ENCODE assay signal across 8 cellular contexts in genomic region chr7:774161-775109, GRCh38. TPM values are rescaled to one million over a fixed set of nuclear protein-coding genes. Genes with fewer than 3 reads are reported as not detected.
DNase-seq lines count a peak whose midpoint lies in the region; ATAC-seq and TF ChIP-seq lines count a peak whose summit lies in the region.

No MANE protein-coding gene starts in this region.

- TF ChIP-seq CTCF in HFF-Myc (IDR thresholded peaks at IDR 0.05; ENCODE audit: low read depth, low read length, missing control alignments) = peak; percentile 87
- TF ChIP-seq CTCF in WERI-Rb-1 (IDR thresholded peaks at IDR 0.05; ENCODE audit: low read depth, low read length) = peak; percentile 97
- peak; percentile 79 for TF ChIP-seq CTCF in brain microvascular endothelial cell (IDR thresholded peaks at IDR 0.05; ENCODE audit: low read depth, low read length, missing control alignments)
- peak; percentile 87 for TF ChIP-seq CTCF in left lung (IDR thresholded peaks at IDR 0.05)

- H3K4me1 ChIP-seq in left lung = peaks cover 5 to 7% of the 10 kb centered on the region in 2 donors

- peak; percentile 85 for ATAC-seq in left lung
- ATAC-seq in GM18907 (IDR thresholded peaks at IDR 0.05; ENCODE audit: unreplicated experiment) = no peak

- intact Hi-C loops in left lung (cut with DNase I) = loop anchor here in 1 of 2 donors (5.0 kb wide), 1 partner anchor 452 kb away; no protein-coding TSS in a partner anchor

- H3K27ac ChIP-seq in WERI-Rb-1 = no peak overlapping the region
- H3K27ac ChIP-seq in brain microvascular endothelial cell = no peak overlapping the region
- H3K27ac ChIP-seq in left lung = no peak overlapping the region

- H3K27me3 ChIP-seq in WERI-Rb-1 (ENCODE audit: insufficient read depth, low read depth, severe bottlenecking) (no peaks in the 10 kb centered on the region), brain microvascular endothelial cell (replicated peaks) (no peaks in the 10 kb centered on the region), left lung (no peaks in the 10 kb centered on the region)

- no peaks in the 10 kb centered on the region for H3K9me3 ChIP-seq in WERI-Rb-1 (ENCODE audit: severe bottlenecking)
- no peaks in the 10 kb centered on the region for H3K9me3 ChIP-seq in left lung

- DNase-seq in AG20443 (ENCODE audit: low spot score) (peak; percentile 90), HFF-Myc (ENCODE audit: extremely low read depth, low read depth) (no peak), WERI-Rb-1 (peak; percentile 66), brain microvascular endothelial cell (peak; percentile 5), left lung (peak in 1 of 2 donors; percentile 89), T1000 (lab: John Stamatoyannopoulos, UW) (no peak)
- DNase-seq in stimulated activated CD8-positive, alpha-beta memory T cell treated with anti-CD3 and anti-CD28 coated beads, Interleukin-12 subunit alpha, Interleukin-12 subunit beta, amount 100 ng/mL, for 1 hour (ENCODE audit: low read depth) = peak; percentile 41

- H3K4me3 ChIP-seq in HFF-Myc (replicated peaks; ENCODE audit: low read depth, low read length) = no peak overlapping the region
- no peak overlapping the region for H3K4me3 ChIP-seq in WERI-Rb-1 (ENCODE audit: low read depth, low read length)
- H3K4me3 ChIP-seq in brain microvascular endothelial cell (ENCODE audit: low read depth, low read length) = no peak overlapping the region
- H3K4me3 ChIP-seq in left lung = no peak overlapping the region

- H3K36me3 ChIP-seq in WERI-Rb-1 (peaks cover 61% of the 10 kb centered on the region), brain microvascular endothelial cell (replicated peaks) (peaks cover 11% of the 10 kb centered on the region), left lung (peaks cover 0 to 79% of the 10 kb centered on the region in 2 donors)

- in situ Hi-C loops in brain microvascular endothelial cell (cut with HindIII; ENCODE audit: low pct_ligation_motif_present, low sequenced_read_pairs) = no loop called here

RNA-seq across cellular contexts. Expression of gene PRKAR1B, which starts 47.4 kb away (rescaled TPM):
- 10 to 100 TPM; 16.3 to 19.6 TPM for total RNA-seq in left lung

RNA-seq across cellular contexts. Expression of gene DNAAF5, which starts 47.9 kb away (rescaled TPM):
- 10 to 100 TPM; 19.9 to 28.3 TPM for total RNA-seq in left lung

RNA-seq across cellular contexts. Expression of gene SUN1, which starts 57.8 kb away (rescaled TPM):
- total RNA-seq in left lung = 100 to 1,000 TPM; 101 to 109 TPM

Comparison
In these comparisons a context has a peak if more than half of its experiments do, and no peak if none do; other contexts are left out.
1. DNase-seq: peak in AG20443 (single experiment), WERI-Rb-1 (single experiment), brain microvascular endothelial cell (single experiment) and stimulated activated CD8-positive, alpha-beta memory T cell treated with anti-CD3 and anti-CD28 coated beads, Interleukin-12 subunit alpha, Interleukin-12 subunit beta, amount 100 ng/mL, for 1 hour (single experiment); none in HFF-Myc (single experiment) and T1000 (single experiment).
2. Peak in every context shown above with its lines, with median percentiles within 50 percentile points of each other: CTCF ChIP-seq.